Comparison of ENCODE assay signal across 28 cellular contexts in genomic region chr10:35091994-35092393, GRCh38.
"Had no signal": no experiment of that assay in that cellular context is flagged by ENCODE, and none has a peak within 500 bp of the region (broad histone marks: within the 10 kb centered on the region; RNA-seq: fewer than 3 reads in every experiment).

No MANE protein-coding gene starts in this region.

- H3K27ac Mint-ChIP-seq: WTC11 had no signal

- ATAC-seq: activated CD8-positive, alpha-beta T cell treated with anti-CD3 and anti-CD28 coated beads, Interleukin-2, amount 10 ng/mL, durations not matched to agents 7 days and 5 days; WTC11 had no signal

- H3K4me3 ChIP-seq: adrenal gland, MG63, Peyer's patch had no signal

- H3K4me2 ChIP-seq: SK-N-SH had no signal

- H3K9me3 Mint-ChIP-seq: activated naive CD8-positive, alpha-beta T cell treated with anti-CD3 and anti-CD28 coated beads, Interleukin-2, amount 10 ng/mL, durations not matched to agents 7 days and 5 days; T-helper 1 cell treated with Interleukin-12 subunit alpha and Interleukin-12 subunit beta and Interleukin-4 antibody, amounts not matched to agents 30 μg/mL and 1 μg/mL, for 36 hours had no signal

- H3K9ac ChIP-seq: SK-N-SH had no signal

- H3K27ac ChIP-seq: adrenal gland, Peyer's patch, RWPE1, SJCRH30 had no signal

- H3K9me3 ChIP-seq: adrenal gland, Peyer's patch, SJCRH30, SK-N-SH had no signal

- DNase-seq: activated CD4-positive, alpha-beta T cell treated with anti-CD3 and anti-CD28 coated beads for 48 hours; activated CD4-positive, alpha-beta T cell treated with anti-CD3 and anti-CD28 coated beads, Interleukin-2, amount 50 U/mL, for 4 hours; activated CD4-positive, CD25-positive, alpha-beta regulatory T cell treated with anti-CD3 and anti-CD28 coated beads, Interleukin-2, amount 50 U/mL, for 72 hours; activated CD8-positive, alpha-beta memory T cell treated with anti-CD3 and anti-CD28 coated beads, Interleukin-2, amount 50 U/mL, for 48 hours; activated CD8-positive, alpha-beta T cell treated with anti-CD3 and anti-CD28 coated beads, Interleukin-2, amount 10 ng/mL, durations not matched to agents 7 days and 5 days; activated naive CD4-positive, alpha-beta T cell treated with anti-CD3 and anti-CD28 coated beads, Interleukin-2, amount 50 U/mL, for 16 hours; activated naive CD8-positive, alpha-beta T cell treated with anti-CD3 and anti-CD28 coated beads, Interleukin-2, amount 10 ng/mL, durations not matched to agents 7 days and 5 days; activated T-cell treated with anti-CD3 and anti-CD28 coated beads, Interleukin-2, amount 50 U/mL, for 1 hour; adrenal gland; caudate nucleus; MG63; NCI-H1105; NCI-H1436; NCI-H1694 treated with DMSO at 0.1 percent for 48 hours; NCI-H2029 treated with DMSO at 0.1 percent for 48 hours; NCI-H345; NCI-H510A; NCI-H526 treated with DMSO at 0.1 percent for 48 hours; NCI-H82; NK-92 treated with Interleukin-12 subunit alpha and Interleukin-12 subunit beta, amount 100 ng/mL, for 24 hours; Peyer's patch; Right ventricle myocardium superior; SJCRH30; SK-N-SH; T-helper 9 cell had no signal

- H3K27me3 ChIP-seq: adrenal gland, MG63, Peyer's patch, SJCRH30 had no signal

- H3K9me2 ChIP-seq: SK-N-SH had no signal

- H3K36me3 ChIP-seq: adrenal gland, Peyer's patch, SJCRH30 had no signal
